Comparison of ENCODE assay signal across 8 cellular contexts in the genomic region with DNA sequence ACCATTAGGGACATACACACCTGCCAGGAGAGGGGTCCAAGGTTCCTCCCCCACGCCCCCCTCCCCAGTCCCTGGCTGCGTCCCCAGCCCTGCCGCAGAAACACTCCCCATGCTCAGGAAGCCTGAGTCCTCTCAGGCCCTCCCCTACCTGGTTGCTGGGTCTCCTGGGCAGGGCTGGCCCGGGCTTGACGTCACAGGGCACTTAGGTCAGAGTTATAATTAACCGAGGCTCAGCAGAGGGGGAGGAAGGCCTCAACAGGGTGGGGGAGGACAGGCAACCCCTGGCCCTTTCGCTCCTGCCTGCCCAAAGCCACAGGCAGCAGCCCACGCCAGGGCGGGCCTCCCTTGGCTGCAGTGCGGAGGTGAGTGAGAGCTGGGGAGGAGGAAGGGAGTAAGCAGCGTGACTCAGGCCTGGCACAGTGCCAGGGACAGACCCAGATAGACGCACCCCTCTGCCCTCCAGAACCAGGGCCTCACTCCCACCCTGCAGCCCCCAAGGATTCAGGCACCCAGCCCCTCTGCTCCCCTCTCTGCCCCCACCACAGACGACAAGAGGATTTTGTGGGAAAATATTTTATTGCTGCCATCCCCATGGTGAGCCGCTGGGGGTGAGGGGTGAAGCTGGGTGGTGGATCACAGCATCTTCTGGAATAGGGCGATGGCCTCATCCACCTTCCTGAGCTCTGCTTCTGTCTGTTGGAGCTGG. TPM values are rescaled to one million over a fixed set of nuclear protein-coding genes. Genes with fewer than 3 reads are reported as not detected.
A peak's percentile ranks its signal among the peaks of the same experiment; 100 is the strongest.
DNase-seq lines count a peak whose midpoint lies in the region; ATAC-seq and TF ChIP-seq lines count a peak whose summit lies in the region.

A gene with protein sequence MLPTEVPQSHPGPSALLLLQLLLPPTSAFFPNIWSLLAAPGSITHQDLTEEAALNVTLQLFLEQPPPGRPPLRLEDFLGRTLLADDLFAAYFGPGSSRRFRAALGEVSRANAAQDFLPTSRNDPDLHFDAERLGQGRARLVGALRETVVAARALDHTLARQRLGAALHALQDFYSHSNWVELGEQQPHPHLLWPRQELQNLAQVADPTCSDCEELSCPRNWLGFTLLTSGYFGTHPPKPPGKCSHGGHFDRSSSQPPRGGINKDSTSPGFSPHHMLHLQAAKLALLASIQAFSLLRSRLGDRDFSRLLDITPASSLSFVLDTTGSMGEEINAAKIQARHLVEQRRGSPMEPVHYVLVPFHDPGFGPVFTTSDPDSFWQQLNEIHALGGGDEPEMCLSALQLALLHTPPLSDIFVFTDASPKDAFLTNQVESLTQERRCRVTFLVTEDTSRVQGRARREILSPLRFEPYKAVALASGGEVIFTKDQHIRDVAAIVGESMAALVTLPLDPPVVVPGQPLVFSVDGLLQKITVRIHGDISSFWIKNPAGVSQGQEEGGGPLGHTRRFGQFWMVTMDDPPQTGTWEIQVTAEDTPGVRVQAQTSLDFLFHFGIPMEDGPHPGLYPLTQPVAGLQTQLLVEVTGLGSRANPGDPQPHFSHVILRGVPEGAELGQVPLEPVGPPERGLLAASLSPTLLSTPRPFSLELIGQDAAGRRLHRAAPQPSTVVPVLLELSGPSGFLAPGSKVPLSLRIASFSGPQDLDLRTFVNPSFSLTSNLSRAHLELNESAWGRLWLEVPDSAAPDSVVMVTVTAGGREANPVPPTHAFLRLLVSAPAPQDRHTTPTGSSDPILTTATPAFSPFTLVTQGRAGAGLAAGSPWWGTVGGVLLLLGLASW (minus strand): TSS at position 368 of the 706 bp plus-strand sequence. CDS start 549 bp downstream, outside the sequence.

- CTCF ChIA-PET in CD4-positive, alpha-beta memory T cell (lab: Charles Lee; ENCODE audit: partially characterized antibody): interaction anchor here (1.1 to 12.8 kb wide), 2 partner anchors 13 to 43 kb away, joined by 3 to 173 read pairs; a partner anchor contains a TSS
- CTCF ChIA-PET in SK-N-SH (lab: Yijun Ruan, JAX): interaction anchor here (0.9 to 9.9 kb wide), 5 partner anchors 8 to 196 kb away, joined by 3 to 62 read pairs (median 6); no protein-coding TSS in a partner anchor
- CTCF ChIA-PET in activated naive CD4-positive, alpha-beta T cell treated with anti-CD3 and anti-CD28 coated beads for 36 hours (lab: Charles Lee): interaction anchor here (1.7 kb wide), 1 partner anchor 14 kb away, joined by 7 read pairs; no protein-coding TSS in a partner anchor

- TF ChIP-seq RAD21 in SK-N-SH (IDR thresholded peaks at IDR 0.05; ENCODE audit: low read length): no peak

- H3K4me3 ChIP-seq in CD4-positive, alpha-beta memory T cell (ENCODE audit: low read length in 2 of 2): peak within 1 kb of the TSS in 1 of 2 donors; percentile 30
- H3K4me3 ChIP-seq in Karpas-422 (ENCODE audit: low read length): no peak within 1 kb of the TSS
- no peak within 1 kb of the TSS for H3K4me3 ChIP-seq in SK-N-SH (ENCODE audit: low read depth in 2 of 2, low read length in 1 of 2)
- no peak within 1 kb of the TSS for H3K4me3 ChIP-seq in cardiac muscle cell
- peak within 1 kb of the TSS; percentile 26 to 44 (median 37) for H3K4me3 ChIP-seq in gastrocnemius medialis

- H3F3A ChIP-seq in SK-N-SH (replicated peaks; ENCODE audit: insufficient read depth): peaks cover 3% of the 10 kb centered on the region

- H3K79me2 ChIP-seq in Karpas-422 (ENCODE audit: low read length) (no peaks in the 10 kb centered on the region), SK-N-SH (ENCODE audit: insufficient read depth) (no peaks in the 10 kb centered on the region)

- intact Hi-C loops in CD4-positive, alpha-beta memory T cell (cut with micrococcal nuclease): loop anchor here (2.0 kb wide), 1 partner anchor 18 kb away; a partner anchor contains a TSS
- intact Hi-C loops in activated naive CD4-positive, alpha-beta T cell treated with anti-CD3 and anti-CD28 coated beads for 36 hours (cut with micrococcal nuclease): no loop called here
- intact Hi-C loops in gastrocnemius medialis (cut with DNase I; ENCODE audit: low total_unique reads): loop anchor here (10.0 kb wide), 1 partner anchor 88 kb away; a partner anchor contains a TSS

- H3K4me2 ChIP-seq in Karpas-422 (ENCODE audit: low read depth, low read length, poor library complexity, severe bottlenecking) (no peak within 1 kb of the TSS), SK-N-SH (peak within 1 kb of the TSS; percentile 69)

- POLR2A ChIA-PET in CD4-positive, alpha-beta memory T cell (lab: Charles Lee; ENCODE audit: partially characterized antibody): interaction anchor here (1.0 to 1.7 kb wide), 4 partner anchors 14 to 86 kb away, joined by 3 to 4 read pairs (median 4); a partner anchor contains a TSS
- POLR2A ChIA-PET in SK-N-SH (lab: Yijun Ruan, JAX): no interaction called here

- peak; percentile 49 to 88 (median 62) for DNase-seq in CD4-positive, alpha-beta memory T cell
- peak; percentile 76 for DNase-seq in Karpas-422
- DNase-seq in SK-N-SH: peak; percentile 71
- DNase-seq in activated naive CD4-positive, alpha-beta T cell treated with anti-CD3 and anti-CD28 coated beads for 36 hours: peak; percentile 80
- DNase-seq in cardiac muscle cell (ENCODE audit: low read depth in 1 of 2, low spot score in 1 of 2): peak; percentile 88 to 94
- peak; percentile 45 to 89 for DNase-seq in gastrocnemius medialis
- DNase-seq in NK-92 treated with Interleukin-12 subunit alpha and Interleukin-12 subunit beta, amount 100 ng/mL, for 24 hours (lab: John Stamatoyannopoulos, UW): no peak

- no peaks in the 10 kb centered on the region for H3K9me3 ChIP-seq in CD4-positive, alpha-beta memory T cell (ENCODE audit: control insufficient read depth in 1 of 2, low read length in 2 of 2)
- H3K9me3 ChIP-seq in Karpas-422 (ENCODE audit: low read length) (no peaks in the 10 kb centered on the region), SK-N-SH (no peaks in the 10 kb centered on the region), cardiac muscle cell (ENCODE audit: low read depth) (no peaks in the 10 kb centered on the region), gastrocnemius medialis (no peaks in the 10 kb centered on the region)

- H3K36me3 ChIP-seq in CD4-positive, alpha-beta memory T cell (ENCODE audit: insufficient read depth, low read length): peaks cover 26% of the 10 kb centered on the region
- H3K36me3 ChIP-seq in Karpas-422 (ENCODE audit: insufficient read depth, low read length) (peaks cover 4% of the 10 kb centered on the region; the same call in 1 of the 2 replicates), SK-N-SH (replicated peaks in 1 of 2; ENCODE audit: control insufficient read depth in 1 of 2, insufficient read depth in 2 of 2, low read length in 1 of 2) (peaks cover 0 to 34% of the 10 kb centered on the region in 2 experiments), cardiac muscle cell (no peaks in the 10 kb centered on the region), gastrocnemius medialis (peaks cover 0 to 36% of the 10 kb centered on the region in 2 donors)

- H3K27ac ChIP-seq in CD4-positive, alpha-beta memory T cell (ENCODE audit: low read depth, low read length): peak within 1 kb of the TSS; percentile 46
- H3K27ac ChIP-seq in Karpas-422 (ENCODE audit: low read length): no peak within 1 kb of the TSS
- H3K27ac ChIP-seq in SK-N-SH (ENCODE audit: low read depth in 2 of 2, low read length in 1 of 2): no peak within 1 kb of the TSS; a peak in 2 of 4 replicates
- peak within 1 kb of the TSS; percentile 91 for H3K27ac ChIP-seq in cardiac muscle cell
- peak within 1 kb of the TSS; percentile 83 to 88 (median 86) for H3K27ac ChIP-seq in gastrocnemius medialis

- H3K27me3 Mint-ChIP-seq in CD4-positive, alpha-beta memory T cell: no peaks in the 10 kb centered on the region
- no peaks in the 10 kb centered on the region for H3K27me3 Mint-ChIP-seq in activated naive CD4-positive, alpha-beta T cell treated with anti-CD3 and anti-CD28 coated beads for 36 hours (ENCODE audit: low read depth)

- in situ Hi-C loops in gastrocnemius medialis (cut with MboI; ENCODE audit: low sequenced_read_pairs in 4 of 4): loop anchor here in 2 of 4 donors (10.0 kb wide), 1 partner anchor 58 kb away; no protein-coding TSS in a partner anchor

- H4K20me1 ChIP-seq in Karpas-422 (ENCODE audit: insufficient read depth, low read depth, low read length): no peaks in the 10 kb centered on the region
- no peaks in the 10 kb centered on the region for H4K20me1 ChIP-seq in SK-N-SH (ENCODE audit: insufficient read depth)

- H2AFZ ChIP-seq in Karpas-422 (ENCODE audit: low read length): no peak within 1 kb of the TSS
- no peak within 1 kb of the TSS for H2AFZ ChIP-seq in SK-N-SH (ENCODE audit: low read depth)

- H3K36me3 Mint-ChIP-seq in CD4-positive, alpha-beta memory T cell: peaks cover 0 to 26% of the 10 kb centered on the region in 2 donors
- peaks cover 14% of the 10 kb centered on the region for H3K36me3 Mint-ChIP-seq in activated naive CD4-positive, alpha-beta T cell treated with anti-CD3 and anti-CD28 coated beads for 36 hours (ENCODE audit: low read depth)

- TF ChIP-seq EP300 in SK-N-SH (IDR thresholded peaks at IDR 0.05; ENCODE audit: borderline replicate concordance in 1 of 2, low read depth in 1 of 2, low read length in 1 of 2): peak in 1 of 2 experiments; percentile 14; a peak in 1 of 4 replicates

- peak; percentile 68 for ATAC-seq in GM21529 (IDR thresholded peaks at IDR 0.05; ENCODE audit: unreplicated experiment)
- ATAC-seq in gastrocnemius medialis: peak; percentile 70 to 89

- H3K4me1 Mint-ChIP-seq in CD4-positive, alpha-beta memory T cell: peaks cover 13 to 44% (median 31%) of the 10 kb centered on the region in 4 donors
- peaks cover 35% of the 10 kb centered on the region for H3K4me1 Mint-ChIP-seq in activated naive CD4-positive, alpha-beta T cell treated with anti-CD3 and anti-CD28 coated beads for 36 hours (ENCODE audit: low read depth)

- H3K4me3 Mint-ChIP-seq in CD4-positive, alpha-beta memory T cell: peak within 1 kb of the TSS; percentile 27 to 75 (median 58)
- H3K4me3 Mint-ChIP-seq in activated naive CD4-positive, alpha-beta T cell treated with anti-CD3 and anti-CD28 coated beads for 36 hours: no peak within 1 kb of the TSS

- H3K4me1 ChIP-seq in CD4-positive, alpha-beta memory T cell (ENCODE audit: insufficient read depth, low read length): peaks cover 44% of the 10 kb centered on the region
- H3K4me1 ChIP-seq in Karpas-422 (ENCODE audit: low read length) (peaks cover 14% of the 10 kb centered on the region), SK-N-SH (ENCODE audit: control insufficient read depth in 1 of 2, insufficient read depth in 2 of 2, low read depth in 1 of 2, low read length in 1 of 2) (peaks cover 9 to 10% of the 10 kb centered on the region in 2 experiments; a peak in 2 of 4 replicates), cardiac muscle cell (ENCODE audit: low read depth) (peaks cover 22% of the 10 kb centered on the region), gastrocnemius medialis (peaks cover 11 to 17% of the 10 kb centered on the region in 2 donors)

- TF ChIP-seq POLR2A in gastrocnemius medialis (IDR thresholded peaks at IDR 0.05): peak in 1 of 2 donors; percentile 31

- H3K9me2 ChIP-seq in Karpas-422 (replicated peaks; ENCODE audit: insufficient read depth, low read length) (no peaks in the 10 kb centered on the region), SK-N-SH (no peaks in the 10 kb centered on the region)

- H3K27ac Mint-ChIP-seq in CD4-positive, alpha-beta memory T cell: peak within 1 kb of the TSS; percentile 57 to 87 (median 77)
- H3K27ac Mint-ChIP-seq in activated naive CD4-positive, alpha-beta T cell treated with anti-CD3 and anti-CD28 coated beads for 36 hours: peak within 1 kb of the TSS; percentile 63

- 22% methylated on average over 8 of the region's 15 CpGs for WGBS in SK-N-SH (ENCODE audit: low lambda C conversion rate)

- H3K27me3 ChIP-seq in CD4-positive, alpha-beta memory T cell (ENCODE audit: insufficient read depth, low read length): no peaks in the 10 kb centered on the region
- H3K27me3 ChIP-seq in Karpas-422 (ENCODE audit: low read length) (no peaks in the 10 kb centered on the region), SK-N-SH (ENCODE audit: insufficient read depth) (no peaks in the 10 kb centered on the region), cardiac muscle cell (no peaks in the 10 kb centered on the region), gastrocnemius medialis (no peaks in the 10 kb centered on the region)

- TF ChIP-seq CTCF in SK-N-SH (IDR thresholded peaks at IDR 0.05): no peak
- TF ChIP-seq CTCF in cardiac muscle cell (IDR thresholded peaks at IDR 0.05; ENCODE audit: low read depth, low read length): no peak
- TF ChIP-seq CTCF in gastrocnemius medialis (IDR thresholded peaks at IDR 0.05 in 4 of 5, conservative IDR thresholded peaks at IDR 0.05 in 1 of 5): no peak

- H3K9me3 Mint-ChIP-seq in CD4-positive, alpha-beta memory T cell: no peaks in the 10 kb centered on the region
- H3K9me3 Mint-ChIP-seq in activated naive CD4-positive, alpha-beta T cell treated with anti-CD3 and anti-CD28 coated beads for 36 hours: no peaks in the 10 kb centered on the region

- H3K9ac ChIP-seq in Karpas-422 (ENCODE audit: low read length) (no peak within 1 kb of the TSS), SK-N-SH (0 out of 2 replicates have a peak within 1 kb of the TSS, but pooled peaks have one; percentile 23)

RNA-seq across cellular contexts. Expression of the gene that starts here (rescaled TPM):
- 1 to 10 TPM; 1.0 to 1.7 TPM for total RNA-seq in CD4-positive, alpha-beta memory T cell
- 1 to 10 TPM in 1 of 2 donors, under 1 TPM in 1; 1.00 to 2.5 TPM for polyA plus RNA-seq in CD4-positive, alpha-beta memory T cell
- total RNA-seq in Karpas-422 (2014; rRNA removed; shearing (Covaris generic); ENCODE audit: low replicate concordance): 0.29 and 0.34 TPM in 2 replicates
- polyA plus RNA-seq in SK-N-SH (2012; rRNA removed): 0.45 and 0.56 TPM in 2 replicates
- 0.33 and 0.71 TPM in 2 replicates for polyA plus RNA-seq in SK-N-SH (2012; cell fraction: cytosol; rRNA removed)
- polyA plus RNA-seq in SK-N-SH (2012; cell fraction: nucleus; rRNA removed): 3.3 and 3.5 TPM in 2 replicates
- total RNA-seq in activated naive CD4-positive, alpha-beta T cell treated with anti-CD3 and anti-CD28 coated beads for 36 hours: under 1 TPM; 0.69 to 0.89 TPM
- total RNA-seq in cardiac muscle cell: 16.1 and 24.7 TPM in 2 replicates
- 9.9 and 12.3 TPM in 2 replicates for polyA plus RNA-seq in cardiac muscle cell
- total RNA-seq in gastrocnemius medialis: 1 to 10 TPM; 2.0 to 7.8 (median 4.7) TPM

Comparison
In these comparisons a context has a peak if more than half of its experiments do, and no peak if none do; other contexts are left out.
1. Peak in DNase-seq in Karpas-422; RNA of the gene not detected or under 1 TPM.
2. Peak in DNase-seq in activated naive CD4-positive, alpha-beta T cell treated with anti-CD3 and anti-CD28 coated beads for 36 hours; RNA of the gene not detected or under 1 TPM.
3. H3K27ac ChIP-seq: peak in CD4-positive, alpha-beta memory T cell (single experiment), cardiac muscle cell (single experiment) and gastrocnemius medialis (4 of 4); none in Karpas-422 (single experiment) and SK-N-SH (0 of 2).
4. H3K4me3 ChIP-seq: peak in gastrocnemius medialis (4 of 4); none in Karpas-422 (single experiment), SK-N-SH (0 of 2) and cardiac muscle cell (single experiment).